8 cellular contexts compared by ENCODE assay signal in the genomic region with DNA sequence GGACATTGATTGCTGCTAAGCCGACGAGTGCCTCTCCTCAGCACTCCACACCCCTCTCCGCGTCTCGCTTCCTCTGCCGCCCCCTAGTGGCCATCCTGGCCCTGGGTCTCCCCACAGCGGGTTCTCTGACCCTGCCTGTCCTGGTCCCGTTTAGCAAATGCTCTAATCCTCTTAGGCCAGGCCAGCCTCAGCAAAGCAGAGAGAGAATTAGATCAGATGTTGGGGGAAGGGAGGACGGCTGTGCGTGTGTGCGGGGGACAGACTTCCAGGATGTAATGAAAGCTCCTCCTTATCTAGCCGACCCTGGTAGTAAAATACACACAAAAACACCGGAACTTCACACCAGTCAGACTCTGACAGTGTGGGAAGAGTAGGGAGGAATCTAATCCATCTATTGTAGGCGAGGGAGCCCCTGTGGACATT.
A peak's percentile ranks its signal among the peaks of the same experiment; 100 is the strongest.
DNase-seq lines count a peak whose midpoint lies in the region; ATAC-seq, FAIRE-seq and TF ChIP-seq lines count a peak whose summit lies in the region.
"Had no signal": no experiment of that assay in that cellular context is flagged by ENCODE, and none has a peak within 500 bp of the region (broad histone marks: within the 10 kb centered on the region; RNA-seq: fewer than 3 reads in every experiment).

No MANE protein-coding gene starts in this region.

- FAIRE-seq in TTC549 (lab: Jason Lieb, UNC): peak; percentile 73

- TF ChIP-seq CTCF in GM12872 (IDR thresholded peaks at IDR 0.05; ENCODE audit: insufficient read depth, low read depth, low read length): peak; percentile 96

- DNase-seq in NCI-H146 treated with DMSO at 0.1 percent for 48 hours (lab: John Stamatoyannopoulos, UW; ENCODE audit: unreplicated experiment) (peak; percentile 54), astrocyte of the hippocampus (ENCODE audit: low read depth, low spot score) (peak; percentile 88), hypothalamus (lab: John Stamatoyannopoulos, UW) (peak; percentile 3 to 88 (median 60)), skeletal muscle cell (ENCODE audit: low read depth) (peak; percentile 11)

- no peak overlapping the region for H3K4me3 ChIP-seq in skeletal muscle cell (ENCODE audit: low read depth, low read length)
- H3K4me3 ChIP-seq: skin epidermis had no signal

- no peak for ATAC-seq in HG03469 (IDR thresholded peaks at IDR 0.05; ENCODE audit: unreplicated experiment)

Comparison
In these comparisons a context has a peak if more than half of its experiments do, and no peak if none do; other contexts are left out.
1. DNase-seq: peak in every context shown above with its lines; median percentile 88 in astrocyte of the hippocampus; 60 in hypothalamus; 54 in NCI-H146 treated with DMSO at 0.1 percent for 48 hours; 11 in skeletal muscle cell.